In genomic region chr6:44068607-44069296, GRCh38 we compare ENCODE assay signal across 1 cellular context.
TF ChIP-seq lines count a peak whose summit lies in the region.

No MANE protein-coding gene starts in this region.

TF ChIP-seq in SK-N-SH treated with all-trans-retinoic acid at 6 μM for 48 hours, 23 proteins besides CTCF, POLR2A, EP300 and RAD21 (continued from another document):
- TF ChIP-seq, protein P1, sequence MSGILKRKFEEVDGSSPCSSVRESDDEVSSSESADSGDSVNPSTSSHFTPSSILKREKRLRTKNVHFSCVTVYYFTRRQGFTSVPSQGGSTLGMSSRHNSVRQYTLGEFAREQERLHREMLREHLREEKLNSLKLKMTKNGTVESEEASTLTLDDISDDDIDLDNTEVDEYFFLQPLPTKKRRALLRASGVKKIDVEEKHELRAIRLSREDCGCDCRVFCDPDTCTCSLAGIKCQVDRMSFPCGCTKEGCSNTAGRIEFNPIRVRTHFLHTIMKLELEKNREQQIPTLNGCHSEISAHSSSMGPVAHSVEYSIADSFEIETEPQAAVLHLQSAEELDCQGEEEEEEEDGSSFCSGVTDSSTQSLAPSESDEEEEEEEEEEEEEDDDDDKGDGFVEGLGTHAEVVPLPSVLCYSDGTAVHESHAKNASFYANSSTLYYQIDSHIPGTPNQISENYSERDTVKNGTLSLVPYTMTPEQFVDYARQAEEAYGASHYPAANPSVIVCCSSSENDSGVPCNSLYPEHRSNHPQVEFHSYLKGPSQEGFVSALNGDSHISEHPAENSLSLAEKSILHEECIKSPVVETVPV (CRISPR knock-in tag; IDR thresholded peaks at IDR 0.05), result no peak
- TF ChIP-seq CSDC2 (CRISPR knock-in tag; IDR thresholded peaks at IDR 0.05) (no peak), PATZ1 (CRISPR knock-in tag; IDR thresholded peaks at IDR 0.05; ENCODE audit: borderline replicate concordance) (no peak), SNAI2 (CRISPR knock-in tag; IDR thresholded peaks at IDR 0.05) (no peak)
